Comparison of ENCODE assay signal across 12 cellular contexts in genomic region chr4:87044511-87045369, GRCh38.
DNase-seq lines count a peak whose midpoint lies in the region; ATAC-seq and TF ChIP-seq lines count a peak whose summit lies in the region.
"Had no signal": no experiment of that assay in that cellular context is flagged by ENCODE, and none has a peak within 500 bp of the region (broad histone marks: within the 10 kb centered on the region; RNA-seq: fewer than 3 reads in every experiment).

No MANE protein-coding gene starts in this region.

- no peaks in the 10 kb centered on the region for H3K27me3 Mint-ChIP-seq in stimulated activated naive CD8-positive, alpha-beta T cell treated with anti-CD3 and anti-CD28 coated beads, Interleukin-15, amount 100 ng/mL, for 72 hours

- no peaks in the 10 kb centered on the region for H3K27me3 ChIP-seq in dorsolateral prefrontal cortex
- no peaks in the 10 kb centered on the region for H3K27me3 ChIP-seq in skeletal muscle tissue (ENCODE audit: control insufficient read depth in 3 of 3, insufficient read depth in 3 of 3, low read length in 3 of 3)

- intact Hi-C loops in dorsolateral prefrontal cortex (cut with DNase I) = no loop called here

- no peak for DNase-seq in HEK293T (ENCODE audit: extremely low spot score)
- DNase-seq in dorsolateral prefrontal cortex = no peak
- DNase-seq in left kidney (ENCODE audit: low read depth, low spot score) = peak; percentile 82
- DNase-seq in NCI-H748 (lab: John Stamatoyannopoulos, UW; ENCODE audit: unreplicated experiment) = no peak
- no peak for DNase-seq in central memory CD4-positive, alpha-beta T cell
- no peak for DNase-seq in stimulated activated naive CD8-positive, alpha-beta T cell treated with anti-CD3 and anti-CD28 coated beads, Interleukin-15, amount 100 ng/mL, for 72 hours
- no peak for DNase-seq in occipital lobe (lab: John Stamatoyannopoulos, UW)
- DNase-seq: DMS 273 treated with DMSO at 0.1 percent for 48 hours; effector CD4-positive, alpha-beta T cell; NCI-H2081 treated with DMSO at 0.1 percent for 48 hours had no signal

- CTCF ChIA-PET in HEK293T (lab: Yijun Ruan, JAX) = no interaction called here

- peak overlapping the region in 39 of 59 donors; percentile 4 to 50 (median 25) for H3K4me3 ChIP-seq in dorsolateral prefrontal cortex
- peak overlapping the region; percentile 46 to 65 (median 47) for H3K4me3 ChIP-seq in skeletal muscle tissue (ENCODE audit: low read length in 3 of 3)

- H3K4me1 ChIP-seq in skeletal muscle tissue (ENCODE audit: control insufficient read depth in 3 of 3, insufficient read depth in 3 of 3, low read length in 3 of 3) = peaks cover 46 to 65% (median 64%) of the 10 kb centered on the region in 3 donors

- peaks cover 8 to 13% (median 12%) of the 10 kb centered on the region in 3 donors for H3K36me3 ChIP-seq in skeletal muscle tissue (ENCODE audit: control insufficient read depth in 3 of 3, insufficient read depth in 3 of 3, low read length in 3 of 3)

- no peak for ATAC-seq in stimulated activated naive CD8-positive, alpha-beta T cell treated with anti-CD3 and anti-CD28 coated beads, Interleukin-15, amount 100 ng/mL, for 72 hours
- ATAC-seq: HCT116 had no signal

- H3K9ac ChIP-seq in skeletal muscle tissue (ENCODE audit: low read depth in 1 of 3, low read length in 3 of 3) = peak overlapping the region; percentile 52 to 74 (median 62)

- no peaks in the 10 kb centered on the region for H3K9me3 Mint-ChIP-seq in stimulated activated naive CD8-positive, alpha-beta T cell treated with anti-CD3 and anti-CD28 coated beads, Interleukin-15, amount 100 ng/mL, for 72 hours

- POLR2A ChIA-PET in HEK293T (lab: Yijun Ruan, JAX) = no interaction called here

- H3K4me1 Mint-ChIP-seq in stimulated activated naive CD8-positive, alpha-beta T cell treated with anti-CD3 and anti-CD28 coated beads, Interleukin-15, amount 100 ng/mL, for 72 hours = peaks cover 32% of the 10 kb centered on the region

- H3K4me3 Mint-ChIP-seq in stimulated activated naive CD8-positive, alpha-beta T cell treated with anti-CD3 and anti-CD28 coated beads, Interleukin-15, amount 100 ng/mL, for 72 hours = no peak overlapping the region

- H3K27ac Mint-ChIP-seq in stimulated activated naive CD8-positive, alpha-beta T cell treated with anti-CD3 and anti-CD28 coated beads, Interleukin-15, amount 100 ng/mL, for 72 hours = no peak overlapping the region

- TF ChIP-seq CTCF in dorsolateral prefrontal cortex (IDR thresholded peaks at IDR 0.05 in 54 of 56, conservative IDR thresholded peaks at IDR 0.05 in 2 of 56; ENCODE audit: low read depth in 1 of 56, partially characterized antibody in 56 of 56) = no peak

- peak overlapping the region in 58 of 59 donors; percentile 28 to 89 (median 78) for H3K27ac ChIP-seq in dorsolateral prefrontal cortex
- peak overlapping the region; percentile 84 for H3K27ac ChIP-seq in skeletal muscle tissue (ENCODE audit: low read depth, low read length)

- H3K9me3 ChIP-seq in skeletal muscle tissue (ENCODE audit: control insufficient read depth in 3 of 3, low read length in 3 of 3) = no peaks in the 10 kb centered on the region

TF ChIP-seq in HEK293T, 16 proteins besides CTCF, POLR2A, EP300 and RAD21:
- TF ChIP-seq PKNOX1 (IDR thresholded peaks at IDR 0.05) = 0 out of 2 replicates have a peak, but pooled peaks have one; percentile 12
- no peak for TF ChIP-seq SUZ12 (IDR thresholded peaks at IDR 0.05)
